ENCODE assay signal across 10 cellular contexts in the genomic region with DNA sequence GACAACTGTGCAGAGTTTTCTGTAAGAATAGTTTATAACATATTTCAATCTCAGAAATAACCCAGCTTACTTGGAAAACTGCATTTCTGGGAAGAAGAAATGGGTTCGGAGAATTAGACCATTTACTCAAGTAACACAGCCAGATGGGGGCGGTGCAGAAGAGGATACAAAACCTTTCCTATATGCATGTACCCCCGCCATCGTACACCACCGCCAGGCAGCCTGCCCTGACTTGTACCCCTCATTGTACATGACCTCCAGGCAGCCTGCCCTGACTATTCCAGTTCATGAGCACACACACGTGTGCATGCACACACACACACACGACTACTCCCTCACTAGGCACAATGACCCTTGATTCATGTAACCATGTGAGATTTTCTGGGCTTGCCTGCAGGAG.
A peak's percentile ranks its signal among the peaks of the same experiment; 100 is the strongest.
DNase-seq lines count a peak whose midpoint lies in the region; ATAC-seq and TF ChIP-seq lines count a peak whose summit lies in the region.
"Had no signal": no experiment of that assay in that cellular context is flagged by ENCODE, and none has a peak within 500 bp of the region (broad histone marks: within the 10 kb centered on the region; RNA-seq: fewer than 3 reads in every experiment).

No MANE protein-coding gene starts in this region.

- peaks cover 22% of the 10 kb centered on the region for H3K27me3 Mint-ChIP-seq in activated naive CD4-positive, alpha-beta T cell treated with anti-CD3 and anti-CD28 coated beads, Interleukin-2, amount 10 ng/mL, durations not matched to agents 7 days and 5 days
- H3K27me3 Mint-ChIP-seq in activated naive CD8-positive, alpha-beta T cell treated with anti-CD3 and anti-CD28 coated beads, Interleukin-2, amount 10 ng/mL, durations not matched to agents 7 days and 5 days: no peaks in the 10 kb centered on the region

- TF ChIP-seq EP300 in suprapubic skin (IDR thresholded peaks at IDR 0.05): no peak

- CTCF ChIA-PET in activated naive CD4-positive, alpha-beta T cell treated with anti-CD3 and anti-CD28 coated beads, Interleukin-2, amount 10 ng/mL, durations not matched to agents 7 days and 5 days (lab: Charles Lee): interaction anchor here (0.7 kb wide), 1 partner anchor 119 kb away, joined by 3 read pairs; no protein-coding TSS in a partner anchor

- no peak overlapping the region for H3K27ac Mint-ChIP-seq in activated naive CD4-positive, alpha-beta T cell treated with anti-CD3 and anti-CD28 coated beads, Interleukin-2, amount 10 ng/mL, durations not matched to agents 7 days and 5 days
- H3K27ac Mint-ChIP-seq in activated naive CD8-positive, alpha-beta T cell treated with anti-CD3 and anti-CD28 coated beads, Interleukin-2, amount 10 ng/mL, durations not matched to agents 7 days and 5 days: peak overlapping the region; percentile 82
- H3K27ac Mint-ChIP-seq: IgD-negative memory B cell had no signal

- no peaks in the 10 kb centered on the region for H3K36me3 ChIP-seq in suprapubic skin

- H3K4me3 Mint-ChIP-seq in activated naive CD4-positive, alpha-beta T cell treated with anti-CD3 and anti-CD28 coated beads, Interleukin-2, amount 10 ng/mL, durations not matched to agents 7 days and 5 days: peak overlapping the region; percentile 66
- peak overlapping the region; percentile 84 for H3K4me3 Mint-ChIP-seq in activated naive CD8-positive, alpha-beta T cell treated with anti-CD3 and anti-CD28 coated beads, Interleukin-2, amount 10 ng/mL, durations not matched to agents 7 days and 5 days

- TF ChIP-seq CTCF in suprapubic skin (IDR thresholded peaks at IDR 0.05): no peak

- 74% methylated on average over 7 of the region's 7 CpGs for WGBS in suprapubic skin

- H3K27me3 ChIP-seq in layer of hippocampus (ENCODE audit: control insufficient read depth, insufficient read depth, low read length) (peaks cover 2% of the 10 kb centered on the region), suprapubic skin (no peaks in the 10 kb centered on the region)

- POLR2A ChIA-PET in activated naive CD8-positive, alpha-beta T cell treated with anti-CD3 and anti-CD28 coated beads, Interleukin-2, amount 10 ng/mL, durations not matched to agents 7 days and 5 days (lab: Charles Lee): no interaction called here

- H3K4me1 ChIP-seq in suprapubic skin: peaks cover 9% of the 10 kb centered on the region

- H3K9me3 ChIP-seq in suprapubic skin: no peaks in the 10 kb centered on the region

- no peak for ATAC-seq in activated naive CD8-positive, alpha-beta T cell treated with anti-CD3 and anti-CD28 coated beads, Interleukin-2, amount 10 ng/mL, durations not matched to agents 7 days and 5 days (ENCODE audit: low read depth)
- no peak for ATAC-seq in GM19328 (IDR thresholded peaks at IDR 0.05; ENCODE audit: unreplicated experiment)
- ATAC-seq in HG02852 (IDR thresholded peaks at IDR 0.05; ENCODE audit: unreplicated experiment): no peak

- no peak for DNase-seq in activated naive CD4-positive, alpha-beta T cell treated with anti-CD3 and anti-CD28 coated beads, Interleukin-2, amount 10 ng/mL, durations not matched to agents 7 days and 5 days
- DNase-seq in activated naive CD4-positive, alpha-beta T cell treated with Interleukin-2 at 50 U/mL for 16 hours: no peak
- DNase-seq in activated naive CD8-positive, alpha-beta T cell treated with anti-CD3 and anti-CD28 coated beads, Interleukin-2, amount 10 ng/mL, durations not matched to agents 7 days and 5 days: no peak
- DNase-seq in suprapubic skin (ENCODE audit: low spot score in 2 of 2) (no peak), T1000 (lab: John Stamatoyannopoulos, UW) (no peak)
- DNase-seq: SIG-M5 had no signal

- no peaks in the 10 kb centered on the region for H3K36me3 Mint-ChIP-seq in activated naive CD4-positive, alpha-beta T cell treated with anti-CD3 and anti-CD28 coated beads, Interleukin-2, amount 10 ng/mL, durations not matched to agents 7 days and 5 days
- H3K36me3 Mint-ChIP-seq in activated naive CD8-positive, alpha-beta T cell treated with anti-CD3 and anti-CD28 coated beads, Interleukin-2, amount 10 ng/mL, durations not matched to agents 7 days and 5 days: no peaks in the 10 kb centered on the region
- H3K36me3 Mint-ChIP-seq: IgD-negative memory B cell had no signal

- H3K27ac ChIP-seq in layer of hippocampus (ENCODE audit: low read depth, low read length): peak overlapping the region; percentile 22
- H3K27ac ChIP-seq in suprapubic skin: no peak overlapping the region

- no peak for TF ChIP-seq POLR2A in suprapubic skin (IDR thresholded peaks at IDR 0.05)

- H3K4me3 ChIP-seq in suprapubic skin: peak overlapping the region; percentile 35

- peaks cover 22% of the 10 kb centered on the region for H3K4me1 Mint-ChIP-seq in activated naive CD4-positive, alpha-beta T cell treated with anti-CD3 and anti-CD28 coated beads, Interleukin-2, amount 10 ng/mL, durations not matched to agents 7 days and 5 days
- H3K4me1 Mint-ChIP-seq in activated naive CD8-positive, alpha-beta T cell treated with anti-CD3 and anti-CD28 coated beads, Interleukin-2, amount 10 ng/mL, durations not matched to agents 7 days and 5 days: peaks cover 10% of the 10 kb centered on the region

- no peaks in the 10 kb centered on the region for H3K9me3 Mint-ChIP-seq in activated naive CD4-positive, alpha-beta T cell treated with anti-CD3 and anti-CD28 coated beads, Interleukin-2, amount 10 ng/mL, durations not matched to agents 7 days and 5 days
- H3K9me3 Mint-ChIP-seq in activated naive CD8-positive, alpha-beta T cell treated with anti-CD3 and anti-CD28 coated beads, Interleukin-2, amount 10 ng/mL, durations not matched to agents 7 days and 5 days: no peaks in the 10 kb centered on the region
- H3K9me3 Mint-ChIP-seq: IgD-negative memory B cell had no signal
